20 cellular contexts compared by ENCODE assay signal in genomic region chr2:113964436-113964835, GRCh38.
DNase-seq lines count a peak whose midpoint lies in the region; ATAC-seq, FAIRE-seq and TF ChIP-seq lines count a peak whose summit lies in the region.
"Had no signal": no experiment of that assay in that cellular context is flagged by ENCODE, and none has a peak within 500 bp of the region (broad histone marks: within the 10 kb centered on the region; RNA-seq: fewer than 3 reads in every experiment).

No MANE protein-coding gene starts in this region.

- no peak for ATAC-seq in IMR-90 (ENCODE audit: low read depth)
- ATAC-seq in stimulated activated effector memory CD8-positive, alpha-beta T cell treated with anti-CD3 and anti-CD28 coated beads, Interleukin-12 subunit alpha, Interleukin-12 subunit beta, amount 100 ng/mL, for 72 hours: no peak
- ATAC-seq: GM23338 had no signal

- no CpG with 5 or more reads among the region's 5 CpGs for WGBS in IMR-90 (ENCODE audit: extremely low coverage in 2 of 2, insufficient read length in 1 of 2), 2 experiments

- 0 out of 2 replicates have a peak overlapping the region, but pooled peaks have one; percentile 30 for H3K4me2 ChIP-seq in IMR-90 (ENCODE audit: low read depth, low read length)
- H3K4me2 ChIP-seq: GM23338, SK-N-SH had no signal

- no peak overlapping the region for H3K4me3 Mint-ChIP-seq in activated naive CD4-positive, alpha-beta T cell treated with anti-CD3 and anti-CD28 coated beads, Interleukin-2, amount 50 U/mL, for 24 hours
- H3K4me3 Mint-ChIP-seq in activated naive CD4-positive, alpha-beta T cell treated with anti-CD3 and anti-CD28 coated beads, Interleukin-2, amount 10 ng/mL, durations not matched to agents 7 days and 5 days: no peak overlapping the region
- no peak overlapping the region for H3K4me3 Mint-ChIP-seq in stimulated activated effector memory CD8-positive, alpha-beta T cell treated with anti-CD3 and anti-CD28 coated beads, Interleukin-12 subunit alpha, Interleukin-12 subunit beta, amount 100 ng/mL, for 72 hours
- H3K4me3 Mint-ChIP-seq in activated CD4-positive, alpha-beta T cell treated with anti-CD3 and anti-CD28 coated beads, Interleukin-2, amount 10 ng/mL, durations not matched to agents 7 days and 5 days: no peak overlapping the region
- H3K4me3 Mint-ChIP-seq: GM23338 had no signal

- peaks cover 5 to 46% of the 10 kb centered on the region in 2 experiments; a peak in 3 of 4 replicates for H3K79me1 ChIP-seq in IMR-90 (ENCODE audit: low read depth in 1 of 2, low read length in 2 of 2)

- H2AFZ ChIP-seq in IMR-90 (replicated peaks; ENCODE audit: low read length, poor library complexity): no peak overlapping the region
- H2AFZ ChIP-seq: GM23338 had no signal

- CTCF ChIA-PET in activated naive CD4-positive, alpha-beta T cell treated with anti-CD3 and anti-CD28 coated beads, Interleukin-2, amount 10 ng/mL, durations not matched to agents 7 days and 5 days (lab: Charles Lee): interaction anchor here (1.1 to 3.1 kb wide), 2 partner anchors 14 to 70 kb away, joined by 3 to 21 read pairs; no protein-coding TSS in a partner anchor
- CTCF ChIA-PET in IMR-90 (lab: Yijun Ruan, JAX): interaction anchor here (0.6 kb wide), 1 partner anchor 144 kb away, joined by 5 read pairs; no protein-coding TSS in a partner anchor
- CTCF ChIA-PET in activated CD4-positive, alpha-beta T cell treated with anti-CD3 and anti-CD28 coated beads, Interleukin-2, amount 10 ng/mL, durations not matched to agents 7 days and 5 days (lab: Charles Lee): interaction anchor here (1.3 kb wide), 1 partner anchor 360 kb away, joined by 4 read pairs; no protein-coding TSS in a partner anchor

- H2AK9ac ChIP-seq in IMR-90 (replicated peaks; ENCODE audit: low read depth, low read length, poor library complexity): no peak overlapping the region

- no TSS peak for BruUV-seq in IMR-90 (replicated peaks; lab: Mats Ljungman, UMichigan)

- H3K27me3 ChIP-seq in IMR-90 (ENCODE audit: control insufficient read depth, insufficient read depth, low read length): no peaks in the 10 kb centered on the region

- peaks cover 17% of the 10 kb centered on the region; the same call in 1 of the 2 replicates for H4K20me1 ChIP-seq in IMR-90 (ENCODE audit: insufficient read depth, low read length)

- H4K5ac ChIP-seq in IMR-90 (ENCODE audit: low read depth, low read length): no peak overlapping the region

- peaks cover 4% of the 10 kb centered on the region; the same call in 1 of the 2 replicates for H3K36me3 ChIP-seq in IMR-90 (ENCODE audit: control insufficient read depth, insufficient read depth, low read length)

- H3K18ac ChIP-seq in IMR-90 (ENCODE audit: low read depth, low read length): no peak overlapping the region

- no peak for TF ChIP-seq CTCF in IMR-90 (conservative IDR thresholded peaks at IDR 0.05; ENCODE audit: low read depth, low read length)
- no peak for TF ChIP-seq CTCF in D721Med (IDR thresholded peaks at IDR 0.05; ENCODE audit: insufficient read depth, missing control alignments)

- intact Hi-C loops in IMR-90 (cut with micrococcal nuclease): no loop called here

- H3K4me1 Mint-ChIP-seq in activated naive CD4-positive, alpha-beta T cell treated with anti-CD3 and anti-CD28 coated beads, Interleukin-2, amount 50 U/mL, for 24 hours: peaks cover 12% of the 10 kb centered on the region
- H3K4me1 Mint-ChIP-seq in activated naive CD4-positive, alpha-beta T cell treated with anti-CD3 and anti-CD28 coated beads, Interleukin-2, amount 10 ng/mL, durations not matched to agents 7 days and 5 days: no peaks in the 10 kb centered on the region
- H3K4me1 Mint-ChIP-seq in stimulated activated effector memory CD8-positive, alpha-beta T cell treated with anti-CD3 and anti-CD28 coated beads, Interleukin-12 subunit alpha, Interleukin-12 subunit beta, amount 100 ng/mL, for 72 hours: no peaks in the 10 kb centered on the region
- peaks cover 8% of the 10 kb centered on the region for H3K4me1 Mint-ChIP-seq in activated CD4-positive, alpha-beta T cell treated with anti-CD3 and anti-CD28 coated beads, Interleukin-2, amount 10 ng/mL, durations not matched to agents 7 days and 5 days

- H3K27ac Mint-ChIP-seq in activated naive CD4-positive, alpha-beta T cell treated with anti-CD3 and anti-CD28 coated beads, Interleukin-2, amount 50 U/mL, for 24 hours: peak overlapping the region; percentile 27
- no peak overlapping the region for H3K27ac Mint-ChIP-seq in activated naive CD4-positive, alpha-beta T cell treated with anti-CD3 and anti-CD28 coated beads, Interleukin-2, amount 10 ng/mL, durations not matched to agents 7 days and 5 days
- peak overlapping the region; percentile 8 for H3K27ac Mint-ChIP-seq in stimulated activated effector memory CD8-positive, alpha-beta T cell treated with anti-CD3 and anti-CD28 coated beads, Interleukin-12 subunit alpha, Interleukin-12 subunit beta, amount 100 ng/mL, for 72 hours
- no peak overlapping the region for H3K27ac Mint-ChIP-seq in activated CD4-positive, alpha-beta T cell treated with anti-CD3 and anti-CD28 coated beads, Interleukin-2, amount 10 ng/mL, durations not matched to agents 7 days and 5 days
- H3K27ac Mint-ChIP-seq: GM23338 had no signal

- TF ChIP-seq RAD21 in IMR-90 (IDR thresholded peaks at IDR 0.05; ENCODE audit: low read length): no peak

- H3K36me3 Mint-ChIP-seq in activated naive CD4-positive, alpha-beta T cell treated with anti-CD3 and anti-CD28 coated beads, Interleukin-2, amount 50 U/mL, for 24 hours: peaks cover 2% of the 10 kb centered on the region
- H3K36me3 Mint-ChIP-seq in activated naive CD4-positive, alpha-beta T cell treated with anti-CD3 and anti-CD28 coated beads, Interleukin-2, amount 10 ng/mL, durations not matched to agents 7 days and 5 days: peaks cover 42% of the 10 kb centered on the region
- H3K36me3 Mint-ChIP-seq in stimulated activated effector memory CD8-positive, alpha-beta T cell treated with anti-CD3 and anti-CD28 coated beads, Interleukin-12 subunit alpha, Interleukin-12 subunit beta, amount 100 ng/mL, for 72 hours: peaks cover 24% of the 10 kb centered on the region
- peaks cover 39% of the 10 kb centered on the region for H3K36me3 Mint-ChIP-seq in activated CD4-positive, alpha-beta T cell treated with anti-CD3 and anti-CD28 coated beads, Interleukin-2, amount 10 ng/mL, durations not matched to agents 7 days and 5 days (ENCODE audit: low read depth)

- H3K27me3 Mint-ChIP-seq in activated naive CD4-positive, alpha-beta T cell treated with anti-CD3 and anti-CD28 coated beads, Interleukin-2, amount 50 U/mL, for 24 hours: no peaks in the 10 kb centered on the region
- no peaks in the 10 kb centered on the region for H3K27me3 Mint-ChIP-seq in activated naive CD4-positive, alpha-beta T cell treated with anti-CD3 and anti-CD28 coated beads, Interleukin-2, amount 10 ng/mL, durations not matched to agents 7 days and 5 days
- H3K27me3 Mint-ChIP-seq in activated CD4-positive, alpha-beta T cell treated with anti-CD3 and anti-CD28 coated beads, Interleukin-2, amount 10 ng/mL, durations not matched to agents 7 days and 5 days: no peaks in the 10 kb centered on the region

- no peak overlapping the region for H3K4me3 ChIP-seq in IMR-90 (ENCODE audit: insufficient read depth, low read depth, low read length)
- H3K4me3 ChIP-seq: GM23338, HAP-1 had no signal

- POLR2A ChIA-PET in IMR-90 (lab: Charles Lee; ENCODE audit: unreplicated experiment): no interaction called here
- POLR2A ChIA-PET in activated CD4-positive, alpha-beta T cell treated with anti-CD3 and anti-CD28 coated beads, Interleukin-2, amount 10 ng/mL, durations not matched to agents 7 days and 5 days (lab: Charles Lee): no interaction called here

- no peak for TF ChIP-seq POLR2A in IMR-90 (IDR thresholded peaks at IDR 0.05; ENCODE audit: low read depth, low read length)

- peaks cover 8% of the 10 kb centered on the region for H3K4me1 ChIP-seq in IMR-90 (ENCODE audit: control insufficient read depth, insufficient read depth, low read length)
- H3K4me1 ChIP-seq: HAP-1 had no signal

- H2BK20ac ChIP-seq in IMR-90 (ENCODE audit: low read depth, low read length): no peak overlapping the region

- H3K56ac ChIP-seq in IMR-90 (ENCODE audit: extremely low read depth, insufficient read depth, low read length): no peak overlapping the region

- H3K9me1 ChIP-seq in IMR-90 (ENCODE audit: insufficient read depth, low read length): peaks cover 7% of the 10 kb centered on the region; the same call in 1 of the 2 replicates

- H4K91ac ChIP-seq in IMR-90 (ENCODE audit: insufficient read depth, low read depth, low read length): no peak overlapping the region

- dilution Hi-C loops in IMR-90 (cut with HindIII; ENCODE audit: low sequenced_read_pairs, unreplicated experiment): no loop called here

- no peak overlapping the region for H3K4ac ChIP-seq in IMR-90 (ENCODE audit: low read depth, low read length)

- H2BK15ac ChIP-seq in IMR-90 (ENCODE audit: low read depth, low read length): no peak overlapping the region

- H2BK120ac ChIP-seq in IMR-90 (ENCODE audit: low read depth, low read length): no peak overlapping the region

- DNase-seq in activated naive CD4-positive, alpha-beta T cell treated with anti-CD3 and anti-CD28 coated beads, Interleukin-2, amount 10 ng/mL, durations not matched to agents 7 days and 5 days: no peak
- peak; percentile 19 for DNase-seq in IMR-90
- DNase-seq in fibroblast of gingiva (ENCODE audit: low read depth): peak; percentile 66
- no peak for DNase-seq in stimulated activated effector memory CD8-positive, alpha-beta T cell treated with anti-CD3 and anti-CD28 coated beads, Interleukin-12 subunit alpha, Interleukin-12 subunit beta, amount 100 ng/mL, for 72 hours (ENCODE audit: low spot score in 2 of 2)
- no peak for DNase-seq in activated CD4-positive, alpha-beta T cell treated with anti-CD3 and anti-CD28 coated beads, Interleukin-2, amount 10 ng/mL, durations not matched to agents 7 days and 5 days
- DNase-seq in SHP77 treated with DMSO at 0.1 percent for 48 hours (lab: John Stamatoyannopoulos, UW): no peak
- no peak for DNase-seq in D721Med (ENCODE audit: insufficient read length, low spot score)
- DNase-seq: 8988T, ACHN, NCI-H1092 treated with DMSO at 0.1 percent for 48 hours, NCI-H1436, NCI-H187, NCI-H2081 treated with DMSO at 0.1 percent for 48 hours, NCI-H524 treated with DMSO at 0.1 percent for 48 hours, NCI-H774, SK-N-SH had no signal

- peak overlapping the region; percentile 50 for H2BK5ac ChIP-seq in IMR-90 (ENCODE audit: low read depth, low read length, poor library complexity, severe bottlenecking)

- no peak overlapping the region for H3K14ac ChIP-seq in IMR-90 (replicated peaks; ENCODE audit: low read depth, low read length)

- no peaks in the 10 kb centered on the region for H3K9me3 ChIP-seq in IMR-90 (ENCODE audit: control insufficient read depth, insufficient read depth, low read length)
- H3K9me3 ChIP-seq: HAP-1, SK-N-SH had no signal

- FAIRE-seq in D721Med (lab: Jason Lieb, UNC): no peak
- FAIRE-seq: RCC 7860 had no signal

- no peaks in the 10 kb centered on the region for H3K9me3 Mint-ChIP-seq in activated naive CD4-positive, alpha-beta T cell treated with anti-CD3 and anti-CD28 coated beads, Interleukin-2, amount 50 U/mL, for 24 hours
- H3K9me3 Mint-ChIP-seq in activated naive CD4-positive, alpha-beta T cell treated with anti-CD3 and anti-CD28 coated beads, Interleukin-2, amount 10 ng/mL, durations not matched to agents 7 days and 5 days: no peaks in the 10 kb centered on the region
- no peaks in the 10 kb centered on the region for H3K9me3 Mint-ChIP-seq in stimulated activated effector memory CD8-positive, alpha-beta T cell treated with anti-CD3 and anti-CD28 coated beads, Interleukin-12 subunit alpha, Interleukin-12 subunit beta, amount 100 ng/mL, for 72 hours
- H3K9me3 Mint-ChIP-seq in activated CD4-positive, alpha-beta T cell treated with anti-CD3 and anti-CD28 coated beads, Interleukin-2, amount 10 ng/mL, durations not matched to agents 7 days and 5 days: no peaks in the 10 kb centered on the region
- H3K9me3 Mint-ChIP-seq: GM23338 had no signal

- no peak overlapping the region for H3K9ac ChIP-seq in IMR-90 (ENCODE audit: low read depth, low read length)
- H3K9ac ChIP-seq: SK-N-SH had no signal

- in situ Hi-C loops in IMR-90 (cut with MboI; ENCODE audit: low sequenced_read_pairs): no loop called here

- no peak overlapping the region for H3K27ac ChIP-seq in IMR-90 (ENCODE audit: insufficient read depth, low read length)

- no peak overlapping the region for H2AK5ac ChIP-seq in IMR-90 (ENCODE audit: low read depth, low read length)

- H4K8ac ChIP-seq in IMR-90 (ENCODE audit: low read depth in 2 of 2, low read length in 2 of 2): no peak overlapping the region

- no peak overlapping the region for H3K23ac ChIP-seq in IMR-90 (ENCODE audit: low read depth, low read length)

Comparison
In these comparisons a context has a peak if more than half of its experiments do, and no peak if none do; other contexts are left out.
1. H3K27ac Mint-ChIP-seq: peak in activated naive CD4-positive, alpha-beta T cell treated with anti-CD3 and anti-CD28 coated beads, Interleukin-2, amount 50 U/mL, for 24 hours (single experiment) and stimulated activated effector memory CD8-positive, alpha-beta T cell treated with anti-CD3 and anti-CD28 coated beads, Interleukin-12 subunit alpha, Interleukin-12 subunit beta, amount 100 ng/mL, for 72 hours (single experiment); none in activated naive CD4-positive, alpha-beta T cell treated with anti-CD3 and anti-CD28 coated beads, Interleukin-2, amount 10 ng/mL, durations not matched to agents 7 days and 5 days (single experiment) and activated CD4-positive, alpha-beta T cell treated with anti-CD3 and anti-CD28 coated beads, Interleukin-2, amount 10 ng/mL, durations not matched to agents 7 days and 5 days (single experiment).
2. DNase-seq: peak in IMR-90 (single experiment) and fibroblast of gingiva (single experiment); none in activated naive CD4-positive, alpha-beta T cell treated with anti-CD3 and anti-CD28 coated beads, Interleukin-2, amount 10 ng/mL, durations not matched to agents 7 days and 5 days (single experiment), stimulated activated effector memory CD8-positive, alpha-beta T cell treated with anti-CD3 and anti-CD28 coated beads, Interleukin-12 subunit alpha, Interleukin-12 subunit beta, amount 100 ng/mL, for 72 hours (0 of 2), activated CD4-positive, alpha-beta T cell treated with anti-CD3 and anti-CD28 coated beads, Interleukin-2, amount 10 ng/mL, durations not matched to agents 7 days and 5 days (single experiment), SHP77 treated with DMSO at 0.1 percent for 48 hours (single experiment) and D721Med (single experiment).